Comparison of ENCODE assay signal across 11 cellular contexts in the genomic region with DNA sequence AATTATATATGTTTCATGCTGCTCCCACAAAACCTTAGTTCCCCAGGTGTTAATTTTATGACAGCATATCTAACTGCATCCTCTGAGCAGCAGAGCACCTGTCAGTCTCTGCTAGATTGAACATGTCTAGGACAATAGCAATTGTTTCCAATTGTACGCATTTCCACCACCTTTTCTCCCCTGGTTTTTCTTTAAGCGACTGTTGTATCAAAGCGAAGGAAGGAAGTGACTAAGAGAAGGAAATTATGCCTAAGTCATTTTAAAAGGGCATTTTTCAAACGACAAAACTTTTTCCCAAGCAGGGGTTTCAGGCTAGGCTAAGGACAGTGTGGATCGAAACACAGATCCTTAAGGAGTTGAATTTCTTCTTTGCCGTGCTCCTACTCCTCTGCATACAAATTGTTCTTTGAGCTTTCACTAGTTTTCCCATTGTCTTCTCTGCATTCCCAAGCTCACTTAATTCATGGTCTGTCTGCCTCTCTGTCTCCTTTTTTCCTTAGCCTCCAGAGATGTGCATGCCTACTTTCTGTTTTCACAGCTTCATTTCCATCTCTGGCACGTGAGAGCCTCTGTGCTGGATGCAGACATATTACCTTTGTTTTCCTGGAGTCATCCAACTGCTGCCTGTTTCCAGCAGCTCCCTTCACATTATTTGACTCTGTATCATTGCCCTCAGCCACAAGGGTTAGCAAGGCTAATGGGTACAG. TPM values are rescaled to one million over a fixed set of nuclear protein-coding genes. Genes with fewer than 3 reads are reported as not detected.
DNase-seq lines count a peak whose midpoint lies in the region; ATAC-seq and TF ChIP-seq lines count a peak whose summit lies in the region.
"Had no signal": no experiment of that assay in that cellular context is flagged by ENCODE, and none has a peak within 500 bp of the region (broad histone marks: within the 10 kb centered on the region; RNA-seq: fewer than 3 reads in every experiment).

No MANE protein-coding gene starts in this region.

- WGBS in endodermal cell (ENCODE audit: insufficient coverage in 1 of 2, insufficient read length in 1 of 2), 2 experiments, result 34 to 59% methylated on average over 4 to 7 of the region's 7 CpGs

- H3K4me1 Mint-ChIP-seq in activated CD4-positive, alpha-beta T cell treated with anti-CD3 and anti-CD28 coated beads for 36 hours, result peaks cover 36% of the 10 kb centered on the region
- H3K4me1 Mint-ChIP-seq in endodermal cell, result peaks cover 37% of the 10 kb centered on the region
- peaks cover 20% of the 10 kb centered on the region for H3K4me1 Mint-ChIP-seq in osteocyte (ENCODE audit: unreplicated experiment)

- H3K36me3 Mint-ChIP-seq in activated CD4-positive, alpha-beta T cell treated with anti-CD3 and anti-CD28 coated beads for 36 hours (ENCODE audit: low read depth), result no peaks in the 10 kb centered on the region
- H3K36me3 Mint-ChIP-seq in endodermal cell (ENCODE audit: low read depth) (no peaks in the 10 kb centered on the region), osteocyte (ENCODE audit: unreplicated experiment) (no peaks in the 10 kb centered on the region)

- peak overlapping the region; percentile 23 for H3K27ac Mint-ChIP-seq in activated CD4-positive, alpha-beta T cell treated with anti-CD3 and anti-CD28 coated beads for 36 hours
- H3K27ac Mint-ChIP-seq in endodermal cell (no peak overlapping the region), osteocyte (ENCODE audit: unreplicated experiment) (peak overlapping the region; percentile 45)

- H3K4me1 ChIP-seq in endodermal cell (ENCODE audit: control insufficient read depth, insufficient read depth, low read length), result peaks cover 15% of the 10 kb centered on the region
- H3K4me1 ChIP-seq: Peyer's patch had no signal

- peaks cover 2% of the 10 kb centered on the region for H3K9me3 Mint-ChIP-seq in activated CD4-positive, alpha-beta T cell treated with anti-CD3 and anti-CD28 coated beads for 36 hours (ENCODE audit: low read depth)
- H3K9me3 Mint-ChIP-seq in endodermal cell (peaks cover 8% of the 10 kb centered on the region), osteocyte (ENCODE audit: unreplicated experiment) (peaks cover 9% of the 10 kb centered on the region)

- no peaks in the 10 kb centered on the region for H3K27me3 ChIP-seq in endodermal cell (ENCODE audit: control insufficient read depth, insufficient read depth, low read length, poor library complexity, severe bottlenecking)
- H3K27me3 ChIP-seq: Peyer's patch had no signal

- no peaks in the 10 kb centered on the region for H3K27me3 Mint-ChIP-seq in activated CD4-positive, alpha-beta T cell treated with anti-CD3 and anti-CD28 coated beads for 36 hours
- H3K27me3 Mint-ChIP-seq in endodermal cell (ENCODE audit: insufficient read depth), result no peaks in the 10 kb centered on the region
- no peaks in the 10 kb centered on the region for H3K27me3 Mint-ChIP-seq in osteocyte (ENCODE audit: unreplicated experiment)

- intact Hi-C loops in activated CD4-positive, alpha-beta T cell treated with anti-CD3 and anti-CD28 coated beads for 36 hours (cut with DNase I, micrococcal nuclease), result loop anchor here (1.0 to 5.0 kb wide), 5 partner anchors 77 to 603 kb away; a partner anchor contains a TSS

- TF ChIP-seq CTCF in endodermal cell (conservative IDR thresholded peaks at IDR 0.05) (no peak), osteocyte (IDR thresholded peaks at IDR 0.05) (no peak)

- no peak for DNase-seq in activated CD4-positive, alpha-beta T cell treated with anti-CD3 and anti-CD28 coated beads for 36 hours
- DNase-seq in activated CD4-positive, alpha-beta T cell treated with anti-CD3 and anti-CD28 coated beads for 4 hours, result no peak
- peak; percentile 2 for DNase-seq in NCI-H526 treated with DMSO at 0.1 percent for 48 hours (lab: John Stamatoyannopoulos, UW)
- DNase-seq in endodermal cell, result peak; percentile 50
- no peak for DNase-seq in osteocyte (ENCODE audit: extremely low spot score, unreplicated experiment)
- DNase-seq in EL, result no peak
- no peak for DNase-seq in A172 (ENCODE audit: low spot score)
- DNase-seq: activated effector memory CD4-positive, alpha-beta T cell treated with Interleukin-2 at 50 U/mL for 16 hours; Peyer's patch had no signal

- H3K9me3 ChIP-seq in endodermal cell (ENCODE audit: control insufficient read depth, low read length), result no peaks in the 10 kb centered on the region
- H3K9me3 ChIP-seq: Peyer's patch had no signal

- H3K9ac ChIP-seq in endodermal cell (ENCODE audit: extremely low read depth, low read length, poor library complexity, severe bottlenecking), result no peak overlapping the region

- no peak overlapping the region for H3K27ac ChIP-seq in endodermal cell (ENCODE audit: low read depth, low read length)
- H3K27ac ChIP-seq: VCaP had no signal

- CTCF ChIA-PET in activated CD4-positive, alpha-beta T cell treated with anti-CD3 and anti-CD28 coated beads for 36 hours (lab: Charles Lee), result interaction anchor here (0.6 to 2.5 kb wide), 7 partner anchors 8 to 1133 kb away, joined by 3 to 12 read pairs (median 4); no protein-coding TSS in a partner anchor

- no peak overlapping the region for H3K4me3 ChIP-seq in endodermal cell (ENCODE audit: low read length)
- H3K4me3 ChIP-seq: Peyer's patch had no signal

- H3K4me3 Mint-ChIP-seq in activated CD4-positive, alpha-beta T cell treated with anti-CD3 and anti-CD28 coated beads for 36 hours, result no peak overlapping the region
- H3K4me3 Mint-ChIP-seq in endodermal cell (no peak overlapping the region), osteocyte (ENCODE audit: unreplicated experiment) (no peak overlapping the region)

- no peaks in the 10 kb centered on the region for H3K36me3 ChIP-seq in endodermal cell (ENCODE audit: control insufficient read depth, insufficient read depth, low read length)
- H3K36me3 ChIP-seq: Peyer's patch had no signal

- POLR2A ChIA-PET in activated CD4-positive, alpha-beta T cell treated with anti-CD3 and anti-CD28 coated beads for 36 hours (lab: Charles Lee), result no interaction called here

- peak; percentile 58 for ATAC-seq in activated CD4-positive, alpha-beta T cell treated with anti-CD3 and anti-CD28 coated beads for 36 hours
- ATAC-seq in HG02852 (IDR thresholded peaks at IDR 0.05; ENCODE audit: unreplicated experiment), result no peak

RNA-seq across cellular contexts. Expression of a gene that starts 39.4 kb away (rescaled TPM):
- 10 to 100 TPM; 54.2 to 55.3 TPM for total RNA-seq in activated CD4-positive, alpha-beta T cell treated with anti-CD3 and anti-CD28 coated beads for 36 hours
- total RNA-seq in endodermal cell (10 to 100 TPM; 29.5 to 40.7 TPM), osteocyte (24.8 and 29.7 TPM in 2 replicates)
- polyA plus RNA-seq in endodermal cell (2013, experiment 1 of 2), result 72.9 TPM
- polyA plus RNA-seq in endodermal cell (2013, experiment 2 of 2), result 74.9 TPM
- total RNA-seq in A172 (2014; rRNA removed; shearing (Covaris generic)), result 30.4 and 36.9 TPM in 2 replicates

Comparison
In these comparisons a context has a peak if more than half of its experiments do, and no peak if none do; other contexts are left out.
1. DNase-seq: peak in NCI-H526 treated with DMSO at 0.1 percent for 48 hours (single experiment) and endodermal cell (single experiment); none in activated CD4-positive, alpha-beta T cell treated with anti-CD3 and anti-CD28 coated beads for 36 hours (single experiment), activated CD4-positive, alpha-beta T cell treated with anti-CD3 and anti-CD28 coated beads for 4 hours (0 of 2), osteocyte (single experiment), EL (single experiment) and A172 (single experiment).